In the genomic region with DNA sequence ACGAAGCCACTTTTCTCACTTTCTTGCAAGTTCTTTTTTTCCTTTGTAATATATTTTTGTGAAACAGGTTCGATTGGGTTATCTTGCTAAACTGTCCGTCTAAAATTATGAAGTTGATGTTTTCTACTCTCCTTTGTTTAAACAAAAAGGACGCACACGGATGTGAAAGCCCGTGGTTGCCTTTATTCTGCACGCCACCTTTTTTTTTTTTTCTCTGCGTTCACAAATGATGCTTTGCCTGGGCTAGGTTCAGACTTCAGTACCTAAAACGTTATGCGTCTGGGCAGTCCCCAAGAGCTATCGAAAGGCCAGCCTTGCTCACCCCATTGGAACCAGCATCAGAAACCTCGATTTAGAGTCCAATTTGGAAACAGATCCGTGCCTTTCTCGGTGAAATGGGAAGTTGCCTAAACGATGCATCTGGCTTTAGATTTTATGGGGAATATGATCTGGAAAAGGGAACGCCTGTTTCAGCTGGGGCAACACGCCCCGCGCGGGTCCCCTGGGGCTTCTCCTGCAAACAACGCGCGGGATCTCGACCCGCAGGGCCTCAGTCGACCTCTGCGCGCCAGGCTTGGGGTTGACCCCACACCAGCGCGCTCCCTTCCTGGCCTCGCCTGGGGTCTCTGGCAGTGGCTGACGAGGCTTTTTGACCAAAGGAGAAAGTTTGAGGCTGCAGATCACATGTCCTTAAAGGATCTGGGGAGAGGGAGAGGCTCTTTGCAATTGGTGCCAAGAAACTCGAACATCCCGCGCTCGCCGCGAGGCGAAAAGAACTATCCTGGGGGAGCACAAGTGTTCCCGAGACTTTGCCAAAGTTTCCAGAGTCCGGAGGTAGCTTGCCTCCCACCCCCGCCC, we compare ENCODE assay signal across 8 cellular contexts.
DNase-seq lines count a peak whose midpoint lies in the region; ATAC-seq and TF ChIP-seq lines count a peak whose summit lies in the region.

No MANE protein-coding gene starts in this region.

- H2AFZ ChIP-seq in PC-9 (no peak overlapping the region), parathyroid adenoma (no peak overlapping the region)

- POLR2A ChIA-PET in PC-9 (lab: Charles Lee; ENCODE audit: unreplicated experiment), result no interaction called here

- H3K9ac ChIP-seq in parathyroid adenoma, result no peak overlapping the region

- TF ChIP-seq POLR2A in esophagus muscularis mucosa (IDR thresholded peaks at IDR 0.05; ENCODE audit: low read depth), result no peak

- no peak for ATAC-seq in HG02973 (IDR thresholded peaks at IDR 0.05; ENCODE audit: unreplicated experiment)

- H3K27me3 ChIP-seq in PC-9 (ENCODE audit: insufficient read depth, low read depth) (no peaks in the 10 kb centered on the region), esophagus muscularis mucosa (peaks cover 3 to 70% (median 50%) of the 10 kb centered on the region in 4 donors), parathyroid adenoma (ENCODE audit: control insufficient read depth, insufficient read depth, low read length) (peaks cover 13% of the 10 kb centered on the region)

- no peak for DNase-seq in PC-9
- DNase-seq in esophagus muscularis mucosa (ENCODE audit: extremely low spot score), result no peak
- no peak for DNase-seq in dedifferentiated amniotic fluid mesenchymal stem cell (ENCODE audit: extremely low spot score)
- DNase-seq in NCI-H526 (lab: John Stamatoyannopoulos, UW), result no peak
- DNase-seq in GM19240 (ENCODE audit: insufficient read length, low spot score), result no peak

- H3F3A ChIP-seq in PC-9 (ENCODE audit: insufficient read depth, low read depth), result peaks cover 8% of the 10 kb centered on the region; the same call in 1 of the 2 replicates

- no peak overlapping the region for H3K27ac ChIP-seq in PC-9
- peak overlapping the region; percentile 62 to 79 (median 69) for H3K27ac ChIP-seq in esophagus muscularis mucosa (replicated peaks in 1 of 4)
- H3K27ac ChIP-seq in parathyroid adenoma, result peak overlapping the region; percentile 42

- H3K9me2 ChIP-seq in PC-9 (ENCODE audit: insufficient read depth), result no peaks in the 10 kb centered on the region

- 0 out of 2 replicates have a peak, but pooled peaks cover 3% of the 10 kb centered on the region for H3K79me2 ChIP-seq in PC-9 (ENCODE audit: low read depth)
- no peaks in the 10 kb centered on the region for H3K79me2 ChIP-seq in parathyroid adenoma

- peak overlapping the region; percentile 97 for H3K4me2 ChIP-seq in PC-9
- peak overlapping the region; percentile 64 for H3K4me2 ChIP-seq in parathyroid adenoma (ENCODE audit: low read length)

- no peaks in the 10 kb centered on the region for H3K36me3 ChIP-seq in PC-9 (ENCODE audit: low read depth)
- H3K36me3 ChIP-seq in esophagus muscularis mucosa, result no peaks in the 10 kb centered on the region
- H3K36me3 ChIP-seq in parathyroid adenoma (ENCODE audit: control insufficient read depth, insufficient read depth, low read length), result no peaks in the 10 kb centered on the region

- H3K4me3 ChIP-seq in GM08714 (ENCODE audit: low read length) (peak overlapping the region; percentile 26; the same call in 1 of the 2 replicates), PC-9 (no peak overlapping the region; the same call in 1 of the 2 replicates), esophagus muscularis mucosa (peak overlapping the region; percentile 52 to 58 (median 53)), parathyroid adenoma (ENCODE audit: low read depth, low read length) (peak overlapping the region; percentile 48)

- no peak for TF ChIP-seq CTCF in PC-9 (conservative IDR thresholded peaks at IDR 0.05)
- no peak for TF ChIP-seq CTCF in esophagus muscularis mucosa (IDR thresholded peaks at IDR 0.05)
- no peak for TF ChIP-seq CTCF in parathyroid adenoma (IDR thresholded peaks at IDR 0.05)

- TF ChIP-seq EP300 in esophagus muscularis mucosa (IDR thresholded peaks at IDR 0.05), result no peak

- CTCF ChIA-PET in PC-9 (lab: Charles Lee), result no interaction called here

- H4K20me1 ChIP-seq in PC-9 (ENCODE audit: insufficient read depth), result no peaks in the 10 kb centered on the region

- no TSS peak for BruUV-seq in PC-9 (replicated peaks; lab: Mats Ljungman, UMichigan)

- WGBS in esophagus muscularis mucosa, result 32% methylated on average over 39 of the region's 42 CpGs

- intact Hi-C loops in PC-9 (cut with micrococcal nuclease; ENCODE audit: unreplicated experiment), result loop anchor here (10.0 kb wide), 1 partner anchor 546 kb away; no protein-coding TSS in a partner anchor
- intact Hi-C loops in esophagus muscularis mucosa (cut with DNase I), result no loop called here

- H3K9me3 ChIP-seq in PC-9 (ENCODE audit: insufficient read depth, low read depth) (no peaks in the 10 kb centered on the region), esophagus muscularis mucosa (no peaks in the 10 kb centered on the region), parathyroid adenoma (ENCODE audit: control insufficient read depth, low read length) (no peaks in the 10 kb centered on the region)

- H3K4me1 ChIP-seq in PC-9 (replicated peaks; ENCODE audit: insufficient read depth) (peaks cover 16% of the 10 kb centered on the region), esophagus muscularis mucosa (peaks cover 10 to 63% (median 56%) of the 10 kb centered on the region in 4 donors), parathyroid adenoma (no peaks in the 10 kb centered on the region)
